In the genomic region with DNA sequence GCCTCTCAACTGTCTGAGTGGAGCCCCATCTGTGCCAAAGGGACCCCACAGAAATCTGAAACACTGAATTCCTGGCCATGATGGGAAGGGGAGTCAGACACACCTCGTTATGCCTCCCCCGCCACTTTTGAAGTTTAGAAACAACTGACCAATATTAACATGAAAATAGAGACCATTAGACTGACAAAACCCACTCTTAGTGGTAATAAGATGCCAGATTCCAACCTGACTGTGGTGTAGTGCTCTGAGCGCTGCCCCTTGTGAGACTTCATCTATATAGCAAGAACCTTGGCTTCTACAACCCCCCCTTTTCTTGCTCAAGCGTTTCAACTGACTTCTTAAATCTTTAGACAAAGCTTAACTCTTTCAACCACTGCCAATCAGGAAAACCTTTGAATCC, we compare ENCODE assay signal across 20 cellular contexts. TPM values are rescaled to one million over a fixed set of nuclear protein-coding genes. Genes with fewer than 3 reads are reported as not detected.
DNase-seq lines count a peak whose midpoint lies in the region; ATAC-seq and TF ChIP-seq lines count a peak whose summit lies in the region.
"Had no signal": no experiment of that assay in that cellular context is flagged by ENCODE, and none has a peak within 500 bp of the region (broad histone marks: within the 10 kb centered on the region; RNA-seq: fewer than 3 reads in every experiment).

No MANE protein-coding gene starts in this region.

- peaks cover 0 to 39% (median 26%) of the 10 kb centered on the region in 10 experiments; a peak in 17 of 20 replicates for H3K4me1 ChIP-seq in BLaER1 treated with 17β-estradiol and CSF1 and Interleukin-3, amounts not matched to agents 10 nM and 100 nM
- H3K4me1 ChIP-seq in HUES6 (ENCODE audit: control insufficient read depth, insufficient read depth, low read length): peaks cover 57% of the 10 kb centered on the region
- H3K4me1 ChIP-seq: A549 had no signal

- TF ChIP-seq RAD21 in neural cell (conservative IDR thresholded peaks at IDR 0.05): no peak

- no peaks in the 10 kb centered on the region for H4K20me1 ChIP-seq in BLaER1 treated with 17β-estradiol and CSF1 and Interleukin-3, amounts not matched to agents 10 nM and 100 nM
- H4K20me1 ChIP-seq in neural cell (ENCODE audit: insufficient read depth): no peaks in the 10 kb centered on the region

- no peaks in the 10 kb centered on the region for H3K79me2 ChIP-seq in neural cell (replicated peaks; ENCODE audit: insufficient read depth, low read length)

- peak overlapping the region in 1 of 10 experiments; percentile 35; a peak in 2 of 20 replicates for H3K4me3 ChIP-seq in BLaER1 treated with 17β-estradiol and CSF1 and Interleukin-3, amounts not matched to agents 10 nM and 100 nM
- H3K4me3 ChIP-seq in HUES6 (ENCODE audit: low read depth, low read length): peak overlapping the region; percentile 32; the same call in 1 of the 2 replicates
- H3K4me3 ChIP-seq in neural cell (ENCODE audit: low read length): peak overlapping the region; percentile 48
- H3K4me3 ChIP-seq: A549 had no signal

- peaks cover 17% of the 10 kb centered on the region for H3K9me3 Mint-ChIP-seq in glutamatergic neuron (ENCODE audit: unreplicated experiment)
- H3K9me3 Mint-ChIP-seq in natural killer cell: no peaks in the 10 kb centered on the region
- no peaks in the 10 kb centered on the region for H3K9me3 Mint-ChIP-seq in natural killer cell treated with Interleukin-12 subunit alpha and Interleukin-12 subunit beta and Interleukin-15 and Interleukin-18, amount 100 ng/mL, for 72 hours

- H3K9me3 ChIP-seq in BLaER1 treated with 17β-estradiol and CSF1 and Interleukin-3, amounts not matched to agents 10 nM and 100 nM (replicated peaks in 1 of 11): peaks cover 0 to 3% (median 0%) of the 10 kb centered on the region in 11 experiments; a peak in 1 of 22 replicates
- H3K9me3 ChIP-seq in HUES6 (ENCODE audit: control insufficient read depth, insufficient read depth, low read depth, low read length): no peaks in the 10 kb centered on the region; the same call in 1 of the 2 replicates
- H3K9me3 ChIP-seq in neural cell (ENCODE audit: low read length): no peaks in the 10 kb centered on the region
- H3K9me3 ChIP-seq: A549 had no signal

- ATAC-seq in natural killer cell: no peak
- ATAC-seq in natural killer cell treated with Interleukin-12 subunit alpha and Interleukin-12 subunit beta and Interleukin-15 and Interleukin-18, amount 100 ng/mL, for 72 hours: no peak
- ATAC-seq: A549, HCT116, Panc1 had no signal

- TF ChIP-seq CTCF in glutamatergic neuron (IDR thresholded peaks at IDR 0.05; ENCODE audit: partially characterized antibody, unreplicated experiment) (no peak), neural cell (IDR thresholded peaks at IDR 0.05; ENCODE audit: poor library complexity, severe bottlenecking) (peak; percentile 43), natural killer cell (IDR thresholded peaks at IDR 0.05) (no peak)

- H3K36me3 Mint-ChIP-seq in glutamatergic neuron (ENCODE audit: unreplicated experiment) (no peaks in the 10 kb centered on the region), natural killer cell (no peaks in the 10 kb centered on the region)
- H3K36me3 Mint-ChIP-seq in natural killer cell treated with Interleukin-12 subunit alpha and Interleukin-12 subunit beta and Interleukin-15 and Interleukin-18, amount 100 ng/mL, for 72 hours: no peaks in the 10 kb centered on the region

- peak overlapping the region; percentile 81 for H3K27ac Mint-ChIP-seq in glutamatergic neuron (ENCODE audit: unreplicated experiment)
- H3K27ac Mint-ChIP-seq in natural killer cell: no peak overlapping the region
- no peak overlapping the region for H3K27ac Mint-ChIP-seq in natural killer cell treated with Interleukin-12 subunit alpha and Interleukin-12 subunit beta and Interleukin-15 and Interleukin-18, amount 100 ng/mL, for 72 hours

- H3K4me3 Mint-ChIP-seq in glutamatergic neuron (ENCODE audit: unreplicated experiment) (peak overlapping the region; percentile 52), natural killer cell (no peak overlapping the region)
- H3K4me3 Mint-ChIP-seq in natural killer cell treated with Interleukin-12 subunit alpha and Interleukin-12 subunit beta and Interleukin-15 and Interleukin-18, amount 100 ng/mL, for 72 hours: no peak overlapping the region

- no peaks in the 10 kb centered on the region for H3F3A ChIP-seq in neural cell (ENCODE audit: insufficient read depth, low read length, poor library complexity, severe bottlenecking)

- peaks cover 11% of the 10 kb centered on the region for H3K27me3 Mint-ChIP-seq in glutamatergic neuron (ENCODE audit: unreplicated experiment)
- peaks cover 0 to 1% of the 10 kb centered on the region in 2 donors for H3K27me3 Mint-ChIP-seq in natural killer cell (ENCODE audit: low read depth in 2 of 2)
- peaks cover 3 to 6% of the 10 kb centered on the region in 2 donors for H3K27me3 Mint-ChIP-seq in natural killer cell treated with Interleukin-12 subunit alpha and Interleukin-12 subunit beta and Interleukin-15 and Interleukin-18, amount 100 ng/mL, for 72 hours

- H3K27ac ChIP-seq in BLaER1 treated with 17β-estradiol and CSF1 and Interleukin-3, amounts not matched to agents 10 nM and 100 nM: no peak overlapping the region; a peak in 1 of 22 replicates
- H3K27ac ChIP-seq in HUES6 (ENCODE audit: low read depth, low read length): peak overlapping the region; percentile 91
- H3K27ac ChIP-seq in neural cell (ENCODE audit: low read length): peak overlapping the region; percentile 99
- H3K27ac ChIP-seq: A549, C4-2B had no signal

- peak overlapping the region in 3 of 11 experiments; percentile 4 to 25 (median 13); a peak in 1 of 22 replicates for H3K9ac ChIP-seq in BLaER1 treated with 17β-estradiol and CSF1 and Interleukin-3, amounts not matched to agents 10 nM and 100 nM
- peak overlapping the region; percentile 73 for H3K9ac ChIP-seq in HUES6 (ENCODE audit: low read length)
- H3K9ac ChIP-seq in neural cell (ENCODE audit: low read length): peak overlapping the region; percentile 77

- TF ChIP-seq EP300 in neural cell (conservative IDR thresholded peaks at IDR 0.05; ENCODE audit: poor library complexity, severe bottlenecking): no peak

- H3K4me1 Mint-ChIP-seq in glutamatergic neuron (ENCODE audit: low read depth, unreplicated experiment): peaks cover 50% of the 10 kb centered on the region
- no peaks in the 10 kb centered on the region for H3K4me1 Mint-ChIP-seq in natural killer cell
- H3K4me1 Mint-ChIP-seq in natural killer cell treated with Interleukin-12 subunit alpha and Interleukin-12 subunit beta and Interleukin-15 and Interleukin-18, amount 100 ng/mL, for 72 hours (ENCODE audit: low read depth in 2 of 2): no peaks in the 10 kb centered on the region

- intact Hi-C loops in natural killer cell (cut with micrococcal nuclease): no loop called here

- DNase-seq in glutamatergic neuron (no peak), natural killer cell (no peak), hippocampal formation (lab: John Stamatoyannopoulos, UW) (no peak), NCI-H82 treated with DMSO at 0.1 percent for 48 hours (lab: John Stamatoyannopoulos, UW; ENCODE audit: unreplicated experiment) (no peak)
- no peak for DNase-seq in natural killer cell treated with Interleukin-12 subunit alpha and Interleukin-12 subunit beta and Interleukin-15 and Interleukin-18, amount 100 ng/mL, for 72 hours (ENCODE audit: low spot score)
- DNase-seq: DMS153, EL, KBM-7, NCI-H1436, NCI-H2029, NCI-H510A treated with DMSO at 0.1 percent for 48 hours, NCI-H82 had no signal

- no peak overlapping the region for H2AFZ ChIP-seq in neural cell (ENCODE audit: low read depth, low read length)

- no peaks in the 10 kb centered on the region for H3K27me3 ChIP-seq in BLaER1 treated with 17β-estradiol and CSF1 and Interleukin-3, amounts not matched to agents 10 nM and 100 nM
- H3K27me3 ChIP-seq in HUES6 (ENCODE audit: control insufficient read depth, insufficient read depth, low read length) (no peaks in the 10 kb centered on the region), neural cell (ENCODE audit: insufficient read depth, low read depth, low read length) (no peaks in the 10 kb centered on the region)

- H3K4me2 ChIP-seq in BLaER1 treated with 17β-estradiol and CSF1 and Interleukin-3, amounts not matched to agents 10 nM and 100 nM: peak overlapping the region in 9 of 11 experiments; percentile 21 to 87 (median 73); a peak in 17 of 22 replicates
- H3K4me2 ChIP-seq in neural cell (ENCODE audit: low read length): peak overlapping the region; percentile 73
- H3K4me2 ChIP-seq: A549 had no signal

- no peaks in the 10 kb centered on the region for H3K9me2 ChIP-seq in neural cell (ENCODE audit: insufficient read depth, low read length)

- no peaks in the 10 kb centered on the region for H3K36me3 ChIP-seq in BLaER1 treated with 17β-estradiol and CSF1 and Interleukin-3, amounts not matched to agents 10 nM and 100 nM
- peaks cover 11% of the 10 kb centered on the region for H3K36me3 ChIP-seq in HUES6 (ENCODE audit: control insufficient read depth, insufficient read depth, low read length)
- no peaks in the 10 kb centered on the region for H3K36me3 ChIP-seq in neural cell (ENCODE audit: insufficient read depth, low read length)

TF ChIP-seq in neural cell, 6 proteins besides CTCF, POLR2A, EP300 and RAD21:
- TF ChIP-seq POLR2AphosphoS5 (IDR thresholded peaks at IDR 0.05): no peak

RNA-seq across cellular contexts. Expression of gene UNC93A, which starts 46.1 kb away (rescaled TPM):
- total RNA-seq in glutamatergic neuron (ENCODE audit: unreplicated experiment) (not detected), natural killer cell (not detected)
- not detected in 2 replicates for polyA plus RNA-seq in neural cell
- not detected in 2 replicates for polyA minus RNA-seq in neural cell
- total RNA-seq in natural killer cell treated with Interleukin-12 subunit alpha and Interleukin-12 subunit beta and Interleukin-15 and Interleukin-18, amount 100 ng/mL, for 72 hours: not detected
- total RNA-seq: SK-MEL-5 had no signal
- polyA plus RNA-seq: A549 had no signal

Comparison
In these comparisons a context has a peak if more than half of its experiments do, and no peak if none do; other contexts are left out.
1. H3K27ac ChIP-seq: peak in HUES6 (single experiment) and neural cell (single experiment); none in BLaER1 treated with 17β-estradiol and CSF1 and Interleukin-3, amounts not matched to agents 10 nM and 100 nM (0 of 11).